In the genomic region with DNA sequence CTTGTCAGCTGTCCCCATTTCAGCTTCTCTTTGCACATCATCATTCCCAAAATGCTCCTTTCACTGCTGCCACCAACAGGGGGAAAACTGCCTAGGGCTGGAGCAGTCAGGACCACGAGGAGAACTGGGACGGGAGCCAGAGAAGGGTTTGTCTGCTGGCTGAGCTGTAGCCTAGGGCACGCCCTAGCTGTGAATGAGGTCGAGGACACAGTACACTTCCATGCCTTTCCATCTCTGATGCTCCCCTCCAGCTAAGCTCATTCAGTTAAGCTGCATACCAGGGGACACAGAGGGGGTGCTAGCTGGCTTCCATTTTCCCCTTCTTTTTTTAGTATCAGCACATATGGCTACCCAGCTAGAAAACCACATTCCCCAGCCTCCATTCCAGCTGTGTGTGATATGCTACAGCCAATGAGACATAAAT, we compare ENCODE assay signal across 9 cellular contexts.
DNase-seq lines count a peak whose midpoint lies in the region; ATAC-seq and TF ChIP-seq lines count a peak whose summit lies in the region.
"Had no signal": no experiment of that assay in that cellular context is flagged by ENCODE, and none has a peak within 500 bp of the region (broad histone marks: within the 10 kb centered on the region; RNA-seq: fewer than 3 reads in every experiment).

No MANE protein-coding gene starts in this region.

- WGBS in lower leg skin, 2 donors, result 8 to 17% methylated on average over 4 of the region's 4 CpGs

- H3K27ac Mint-ChIP-seq in CD4-positive, alpha-beta T cell, result peak overlapping the region; percentile 80
- peak overlapping the region; percentile 18 for H3K27ac Mint-ChIP-seq in chondrocyte (ENCODE audit: unreplicated experiment)
- H3K27ac Mint-ChIP-seq in activated T-helper 2 cell treated with anti-CD3 and anti-CD28 coated beads, Interferon-gamma antibody, Interleukin-2, Interleukin-4, amounts not matched to agents 10 μg/mL and 5 μg/mL and 100 μg/mL, durations not matched to agents 14 hours and 24 hours and 36 hours, result no peak overlapping the region

- H3K9me3 Mint-ChIP-seq in CD4-positive, alpha-beta T cell, result no peaks in the 10 kb centered on the region
- H3K9me3 Mint-ChIP-seq in chondrocyte (ENCODE audit: low read depth), result peaks cover 4% of the 10 kb centered on the region
- H3K9me3 Mint-ChIP-seq in activated T-helper 2 cell treated with anti-CD3 and anti-CD28 coated beads, Interferon-gamma antibody, Interleukin-2, Interleukin-4, amounts not matched to agents 10 μg/mL and 5 μg/mL and 100 μg/mL, durations not matched to agents 14 hours and 24 hours and 36 hours, result no peaks in the 10 kb centered on the region

- H3K9me3 ChIP-seq in CD4-positive, alpha-beta T cell (ENCODE audit: control insufficient read depth, low read length), result no peaks in the 10 kb centered on the region
- H3K9me3 ChIP-seq: HAP-1 had no signal

- peak overlapping the region; percentile 25 for H3K27ac ChIP-seq in CD4-positive, alpha-beta T cell (ENCODE audit: low read depth, low read length)

- H3K27me3 ChIP-seq in CD4-positive, alpha-beta T cell (ENCODE audit: control insufficient read depth, insufficient read depth, low read length), result no peaks in the 10 kb centered on the region

- no peak overlapping the region for H3K4me3 ChIP-seq in lower leg skin (ENCODE audit: low read depth, poor library complexity, severe bottlenecking)
- H3K4me3 ChIP-seq: HAP-1 had no signal

- H3K36me3 Mint-ChIP-seq in CD4-positive, alpha-beta T cell (ENCODE audit: low read depth), result peaks cover 77% of the 10 kb centered on the region
- H3K36me3 Mint-ChIP-seq in chondrocyte (ENCODE audit: low read depth), result peaks cover 12% of the 10 kb centered on the region
- H3K36me3 Mint-ChIP-seq in activated T-helper 2 cell treated with anti-CD3 and anti-CD28 coated beads, Interferon-gamma antibody, Interleukin-2, Interleukin-4, amounts not matched to agents 10 μg/mL and 5 μg/mL and 100 μg/mL, durations not matched to agents 14 hours and 24 hours and 36 hours (ENCODE audit: low read depth), result peaks cover 65% of the 10 kb centered on the region

- intact Hi-C loops in CD4-positive, alpha-beta T cell (cut with DNase I, micrococcal nuclease), result no loop called here
- intact Hi-C loops in lower leg skin (cut with DNase I; ENCODE audit: low total_unique reads), result no loop called here
- intact Hi-C loops in activated T-helper 2 cell treated with anti-CD3 and anti-CD28 coated beads, Interferon-gamma antibody, Interleukin-2, Interleukin-4, amounts not matched to agents 10 μg/mL and 5 μg/mL and 100 μg/mL, durations not matched to agents 14 hours and 24 hours and 36 hours (cut with micrococcal nuclease), result loop anchor here (1.0 kb wide), 1 partner anchor 18 kb away; no protein-coding TSS in a partner anchor

- peaks cover 49% of the 10 kb centered on the region for H3K4me1 Mint-ChIP-seq in CD4-positive, alpha-beta T cell (ENCODE audit: low read depth)
- peaks cover 17% of the 10 kb centered on the region for H3K4me1 Mint-ChIP-seq in chondrocyte (ENCODE audit: low read depth)
- peaks cover 18% of the 10 kb centered on the region for H3K4me1 Mint-ChIP-seq in activated T-helper 2 cell treated with anti-CD3 and anti-CD28 coated beads, Interferon-gamma antibody, Interleukin-2, Interleukin-4, amounts not matched to agents 10 μg/mL and 5 μg/mL and 100 μg/mL, durations not matched to agents 14 hours and 24 hours and 36 hours (ENCODE audit: low read depth)

- CTCF ChIA-PET in CD4-positive, alpha-beta T cell (lab: Charles Lee), result no interaction called here

- POLR2A ChIA-PET in CD4-positive, alpha-beta T cell (lab: Charles Lee), result interaction anchor here (0.7 to 1.7 kb wide), 4 partner anchors 9 to 69 kb away, joined by 3 to 7 read pairs (median 4); no protein-coding TSS in a partner anchor

- DNase-seq in CD4-positive, alpha-beta T cell, result no peak
- DNase-seq in NCI-H1694 treated with DMSO at 0.1 percent for 48 hours (lab: John Stamatoyannopoulos, UW) (peak; percentile 85), chondrocyte (ENCODE audit: low spot score) (peak; percentile 49), lower leg skin (ENCODE audit: low spot score in 2 of 2) (peak; percentile 81 to 94), SK-N-DZ (ENCODE audit: low spot score) (no peak)
- DNase-seq in activated T-helper 2 cell treated with anti-CD3 and anti-CD28 coated beads, Interferon-gamma antibody, Interleukin-2, Interleukin-4, amounts not matched to agents 10 μg/mL and 5 μg/mL and 100 μg/mL, durations not matched to agents 14 hours and 24 hours and 36 hours (ENCODE audit: low spot score), result no peak

- no peak for TF ChIP-seq POLR2A in lower leg skin (IDR thresholded peaks at IDR 0.05)

- TF ChIP-seq CTCF in CD4-positive, alpha-beta T cell (IDR thresholded peaks at IDR 0.05), result no peak
- TF ChIP-seq CTCF in chondrocyte (IDR thresholded peaks at IDR 0.05) (peak; percentile 74), lower leg skin (IDR thresholded peaks at IDR 0.05) (no peak)

- no peak overlapping the region for H3K4me3 Mint-ChIP-seq in CD4-positive, alpha-beta T cell
- H3K4me3 Mint-ChIP-seq in chondrocyte (ENCODE audit: unreplicated experiment), result no peak overlapping the region
- H3K4me3 Mint-ChIP-seq in activated T-helper 2 cell treated with anti-CD3 and anti-CD28 coated beads, Interferon-gamma antibody, Interleukin-2, Interleukin-4, amounts not matched to agents 10 μg/mL and 5 μg/mL and 100 μg/mL, durations not matched to agents 14 hours and 24 hours and 36 hours (ENCODE audit: low read depth), result no peak overlapping the region

- no peaks in the 10 kb centered on the region for H3K27me3 Mint-ChIP-seq in CD4-positive, alpha-beta T cell
- no peaks in the 10 kb centered on the region for H3K27me3 Mint-ChIP-seq in chondrocyte (ENCODE audit: low read depth)
- H3K27me3 Mint-ChIP-seq in activated T-helper 2 cell treated with anti-CD3 and anti-CD28 coated beads, Interferon-gamma antibody, Interleukin-2, Interleukin-4, amounts not matched to agents 10 μg/mL and 5 μg/mL and 100 μg/mL, durations not matched to agents 14 hours and 24 hours and 36 hours (ENCODE audit: low read depth), result no peaks in the 10 kb centered on the region

- ATAC-seq in CD4-positive, alpha-beta T cell (ENCODE audit: poor library complexity), result no peak
- ATAC-seq in esophagus mucosa (no peak), HG03439 (IDR thresholded peaks at IDR 0.05; ENCODE audit: unreplicated experiment) (no peak)

Comparison
In these comparisons a context has a peak if more than half of its experiments do, and no peak if none do; other contexts are left out.
1. DNase-seq: peak in NCI-H1694 treated with DMSO at 0.1 percent for 48 hours (single experiment), chondrocyte (single experiment) and lower leg skin (2 of 2); none in CD4-positive, alpha-beta T cell (0 of 10), activated T-helper 2 cell treated with anti-CD3 and anti-CD28 coated beads, Interferon-gamma antibody, Interleukin-2, Interleukin-4, amounts not matched to agents 10 μg/mL and 5 μg/mL and 100 μg/mL, durations not matched to agents 14 hours and 24 hours and 36 hours (single experiment) and SK-N-DZ (single experiment).